ENCODE assay signal across 8 cellular contexts in the genomic region with DNA sequence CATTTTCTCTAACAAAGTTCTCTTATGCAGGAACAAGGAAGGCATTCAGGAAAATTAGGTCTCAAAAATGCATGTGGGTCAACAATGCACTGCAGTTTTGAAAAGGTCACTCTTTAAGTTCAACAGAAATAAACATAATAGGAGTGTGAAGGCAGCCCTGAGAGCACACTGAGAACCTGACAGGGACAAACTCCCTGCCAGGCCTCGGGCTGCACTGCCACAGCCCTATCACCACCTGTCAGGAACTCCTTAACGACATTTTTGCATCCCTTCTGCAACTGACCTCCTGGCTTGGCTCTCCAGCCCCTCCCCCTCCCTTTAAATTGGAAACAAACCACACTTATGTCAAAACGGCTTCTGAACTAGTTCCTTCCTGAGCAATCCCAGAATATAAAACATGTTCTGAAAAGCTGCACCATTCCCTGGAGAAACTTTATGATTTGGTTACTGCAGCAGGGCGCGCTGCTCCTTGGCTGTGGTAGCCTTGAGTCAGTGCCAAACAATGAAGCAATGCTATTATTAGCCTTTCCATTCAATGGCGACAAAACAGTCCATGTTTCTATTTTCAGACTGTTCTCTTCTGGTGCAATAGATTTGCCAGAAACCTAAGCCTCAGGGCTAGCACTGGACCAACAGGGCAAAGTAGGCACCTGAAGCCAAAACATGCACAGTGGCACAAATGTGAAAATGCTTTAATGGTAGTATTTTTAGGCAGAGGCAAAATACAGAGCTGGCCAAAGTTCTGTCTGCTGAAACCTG.
A peak's percentile ranks its signal among the peaks of the same experiment; 100 is the strongest.
DNase-seq lines count a peak whose midpoint lies in the region; ATAC-seq and TF ChIP-seq lines count a peak whose summit lies in the region.

No MANE protein-coding gene starts in this region.

- TF ChIP-seq CTCF in DOHH2 (IDR thresholded peaks at IDR 0.05; ENCODE audit: low read depth, low read length, poor library complexity, severe bottlenecking) (no peak), choroid plexus epithelial cell (conservative IDR thresholded peaks at IDR 0.05; ENCODE audit: low read depth, low read length) (peak; percentile 45), lower leg skin (IDR thresholded peaks at IDR 0.05) (no peak), type B pancreatic cell (conservative IDR thresholded peaks at IDR 0.05) (no peak)

- WGBS in lower leg skin, 2 donors = 0 to 3% methylated on average over 6 of the region's 6 CpGs

- ATAC-seq in HG03039 (IDR thresholded peaks at IDR 0.05; ENCODE audit: unreplicated experiment) = no peak

- H3K27ac ChIP-seq in DOHH2 (ENCODE audit: low read depth, low read length) = no peak overlapping the region

- H3K4me3 Mint-ChIP-seq in type B pancreatic cell = peak overlapping the region; percentile 48

- H3K27me3 Mint-ChIP-seq in type B pancreatic cell = no peaks in the 10 kb centered on the region

- no peaks in the 10 kb centered on the region for H4K20me1 ChIP-seq in DOHH2 (ENCODE audit: control insufficient read depth, insufficient read depth, low read depth, low read length)

- no peaks in the 10 kb centered on the region for H3K9me3 ChIP-seq in DOHH2 (ENCODE audit: control insufficient read depth, insufficient read depth, low read length)

- intact Hi-C loops in lower leg skin (cut with DNase I; ENCODE audit: low total_unique reads) = no loop called here

- H3K4me1 Mint-ChIP-seq in type B pancreatic cell (ENCODE audit: unreplicated experiment) = peaks cover 72% of the 10 kb centered on the region

- TF ChIP-seq POLR2A in lower leg skin (IDR thresholded peaks at IDR 0.05) = no peak

- H3K27ac Mint-ChIP-seq in type B pancreatic cell = peak overlapping the region; percentile 66

- H3K9me2 ChIP-seq in DOHH2 (replicated peaks; ENCODE audit: control insufficient read depth, low read length) = no peaks in the 10 kb centered on the region

- DNase-seq in NCI-H345 (lab: John Stamatoyannopoulos, UW) = peak; percentile 41
- DNase-seq in choroid plexus epithelial cell (ENCODE audit: low read depth) = peak; percentile 85
- DNase-seq in lower leg skin (ENCODE audit: low spot score in 2 of 2) = peak; percentile 76 to 86
- no peak for DNase-seq in type B pancreatic cell (ENCODE audit: extremely low spot score, unreplicated experiment)
- DNase-seq in activated T-cell treated with anti-CD3 and anti-CD28 coated beads, Interleukin-2, amount 50 U/mL, for 1 hour = no peak
- no peak for DNase-seq in HuH-7 (ENCODE audit: low spot score)

- H3K27me3 ChIP-seq in DOHH2 (ENCODE audit: control insufficient read depth, low read length) = no peaks in the 10 kb centered on the region

- no peaks in the 10 kb centered on the region for H3K36me3 Mint-ChIP-seq in type B pancreatic cell

- H3K36me3 ChIP-seq in DOHH2 (ENCODE audit: control insufficient read depth, low read length) = no peaks in the 10 kb centered on the region

- H3K4me2 ChIP-seq in DOHH2 (ENCODE audit: low read length) = peak overlapping the region; percentile 29; the same call in 1 of the 2 replicates

- H3K4me3 ChIP-seq in DOHH2 (ENCODE audit: low read length) (no peak overlapping the region), choroid plexus epithelial cell (ENCODE audit: low read depth, low read length) (no peak overlapping the region), lower leg skin (ENCODE audit: low read depth, poor library complexity, severe bottlenecking) (no peak overlapping the region)

- H3K79me2 ChIP-seq in DOHH2 (ENCODE audit: control insufficient read depth, low read length) = no peaks in the 10 kb centered on the region

- peaks cover 26% of the 10 kb centered on the region for H3K4me1 ChIP-seq in DOHH2 (ENCODE audit: control insufficient read depth, low read length)

- no peaks in the 10 kb centered on the region for H3F3A ChIP-seq in DOHH2 (ENCODE audit: control insufficient read depth, insufficient read depth)

- no peaks in the 10 kb centered on the region for H3K9me3 Mint-ChIP-seq in type B pancreatic cell

Comparison
In these comparisons a context has a peak if more than half of its experiments do, and no peak if none do; other contexts are left out.
1. DNase-seq: peak in NCI-H345 (single experiment), choroid plexus epithelial cell (single experiment) and lower leg skin (2 of 2); none in type B pancreatic cell (single experiment), activated T-cell treated with anti-CD3 and anti-CD28 coated beads, Interleukin-2, amount 50 U/mL, for 1 hour (single experiment) and HuH-7 (single experiment).